In the genomic region with DNA sequence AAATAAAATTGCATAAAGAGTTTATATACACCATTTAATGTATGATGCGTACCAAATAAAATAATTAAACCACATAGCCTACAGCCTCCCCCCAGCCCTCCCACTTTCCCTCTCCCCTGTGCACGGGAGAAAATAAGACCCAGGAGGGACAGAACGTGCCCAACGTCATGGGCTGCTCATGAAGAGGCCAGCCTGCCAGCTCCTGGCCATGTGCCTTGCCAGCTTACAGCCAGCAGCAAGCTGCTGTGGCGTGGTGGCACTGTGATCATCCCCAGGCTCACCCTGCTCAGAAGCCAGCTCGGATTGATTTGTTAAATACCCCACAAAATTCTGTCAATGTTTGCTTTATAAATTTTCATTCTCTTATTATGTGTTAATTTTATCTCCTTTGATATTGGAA, we compare ENCODE assay signal across 25 cellular contexts. TPM values are rescaled to one million over a fixed set of nuclear protein-coding genes. Genes with fewer than 3 reads are reported as not detected.
"Had no signal": no experiment of that assay in that cellular context is flagged by ENCODE, and none has a peak within 500 bp of the region (broad histone marks: within the 10 kb centered on the region; RNA-seq: fewer than 3 reads in every experiment).

No MANE protein-coding gene starts in this region.

- H3K36me3 ChIP-seq: breast epithelium, Peyer's patch had no signal

- DNase-seq: activated CD4-positive, alpha-beta T cell treated with anti-CD3 and anti-CD28 coated beads for 48 hours; activated CD4-positive, alpha-beta T cell treated with anti-CD3 and anti-CD28 coated beads, Interleukin-2, amount 50 U/mL, for 48 hours; activated CD8-positive, alpha-beta memory T cell treated with anti-CD3 and anti-CD28 coated beads, Interleukin-2, amount 10 ng/mL, durations not matched to agents 7 days and 5 days; activated effector memory CD4-positive, alpha-beta T cell treated with Interleukin-2 at 50 U/mL for 16 hours; activated naive CD4-positive, alpha-beta T cell; activated T-cell treated with anti-CD3 and anti-CD28 coated beads, Interleukin-2, amount 50 U/mL, for 24 hours; aorta; central memory CD4-positive, alpha-beta T cell; Karpas-422; MM.1S; NCI-H2029 treated with DMSO at 0.1 percent for 48 hours; NCI-H345; NCI-H510A treated with DMSO at 0.1 percent for 48 hours; NCI-H69; NK-92 treated with Interleukin-12 subunit alpha and Interleukin-12 subunit beta, amount 100 ng/mL, for 24 hours; Peyer's patch; SHP77 treated with DMSO at 0.1 percent for 48 hours had no signal

- H3K27ac ChIP-seq: breast epithelium, Peyer's patch, RWPE1 had no signal

- H3K27me3 ChIP-seq: Peyer's patch had no signal

- H3K4me3 ChIP-seq: breast epithelium, K562, Peyer's patch had no signal

- ATAC-seq: activated CD4-positive, CD25-positive, alpha-beta regulatory T cell treated with anti-CD3 and anti-CD28 coated beads, Interleukin-2, amount 50 U/mL, for 24 hours; activated CD8-positive, alpha-beta memory T cell treated with anti-CD3 and anti-CD28 coated beads, Interleukin-2, amount 10 ng/mL, durations not matched to agents 7 days and 5 days; K562 had no signal

- H3K4me1 Mint-ChIP-seq: activated CD8-positive, alpha-beta memory T cell treated with anti-CD3 and anti-CD28 coated beads, Interleukin-2, amount 10 ng/mL, durations not matched to agents 7 days and 5 days; activated naive CD4-positive, alpha-beta T cell treated with anti-CD3 and anti-CD28 coated beads, Interleukin-2, amount 50 U/mL, for 24 hours had no signal

- H3K4me3 Mint-ChIP-seq: activated CD8-positive, alpha-beta memory T cell treated with anti-CD3 and anti-CD28 coated beads, Interleukin-2, amount 10 ng/mL, durations not matched to agents 7 days and 5 days; activated naive CD4-positive, alpha-beta T cell treated with anti-CD3 and anti-CD28 coated beads, Interleukin-2, amount 50 U/mL, for 24 hours; activated T-cell treated with anti-CD3 and anti-CD28 coated beads, Interleukin-2, amount 50 U/mL, for 24 hours; activated T-helper 1 cell treated with anti-CD3 and anti-CD28 coated beads, Interleukin-12 subunit alpha, Interleukin-12 subunit beta, Interleukin-2, Interleukin-4 antibody, amounts not matched to agents 30 ng/mL and 10 ng/mL and 1 ng/mL, durations not matched to agents 14 hours and 24 hours and 36 hours; T-helper 1 cell treated with Interleukin-12 subunit alpha and Interleukin-12 subunit beta and Interleukin-4 antibody, amounts not matched to agents 30 μg/mL and 1 μg/mL, for 36 hours had no signal

- H3K4me1 ChIP-seq: breast epithelium, Peyer's patch had no signal

- H3K9me3 ChIP-seq: Peyer's patch had no signal

- FAIRE-seq: K562 had no signal

- H3K36me3 Mint-ChIP-seq: activated CD8-positive, alpha-beta memory T cell treated with anti-CD3 and anti-CD28 coated beads, Interleukin-2, amount 10 ng/mL, durations not matched to agents 7 days and 5 days; activated naive CD4-positive, alpha-beta T cell treated with anti-CD3 and anti-CD28 coated beads, Interleukin-2, amount 50 U/mL, for 24 hours had no signal

- H3K27ac Mint-ChIP-seq: activated CD8-positive, alpha-beta memory T cell treated with anti-CD3 and anti-CD28 coated beads, Interleukin-2, amount 10 ng/mL, durations not matched to agents 7 days and 5 days; activated naive CD4-positive, alpha-beta T cell treated with anti-CD3 and anti-CD28 coated beads, Interleukin-2, amount 50 U/mL, for 24 hours; activated T-cell treated with anti-CD3 and anti-CD28 coated beads, Interleukin-2, amount 50 U/mL, for 24 hours; activated T-helper 1 cell treated with anti-CD3 and anti-CD28 coated beads, Interleukin-12 subunit alpha, Interleukin-12 subunit beta, Interleukin-2, Interleukin-4 antibody, amounts not matched to agents 30 ng/mL and 10 ng/mL and 1 ng/mL, durations not matched to agents 14 hours and 24 hours and 36 hours; T-helper 1 cell treated with Interleukin-12 subunit alpha and Interleukin-12 subunit beta and Interleukin-4 antibody, amounts not matched to agents 30 μg/mL and 1 μg/mL, for 36 hours had no signal

RNA-seq across cellular contexts. Expression of gene GPR148, which starts 7.6 kb away (rescaled TPM):
- total RNA-seq: activated CD8-positive, alpha-beta memory T cell treated with anti-CD3 and anti-CD28 coated beads, Interleukin-2, amount 10 ng/mL, durations not matched to agents 7 days and 5 days; activated T-helper 1 cell treated with anti-CD3 and anti-CD28 coated beads, Interleukin-12 subunit alpha, Interleukin-12 subunit beta, Interleukin-2, Interleukin-4 antibody, amounts not matched to agents 30 ng/mL and 10 ng/mL and 1 ng/mL, durations not matched to agents 14 hours and 24 hours and 36 hours; aorta; breast epithelium; K562; Peyer's patch; SK-MEL-5 had no signal
- polyA plus RNA-seq: aorta, K562 had no signal

RNA-seq across cellular contexts. Expression of gene AMER3, which starts 18.9 kb away (rescaled TPM):
- total RNA-seq: activated CD8-positive, alpha-beta memory T cell treated with anti-CD3 and anti-CD28 coated beads, Interleukin-2, amount 10 ng/mL, durations not matched to agents 7 days and 5 days; activated T-helper 1 cell treated with anti-CD3 and anti-CD28 coated beads, Interleukin-12 subunit alpha, Interleukin-12 subunit beta, Interleukin-2, Interleukin-4 antibody, amounts not matched to agents 30 ng/mL and 10 ng/mL and 1 ng/mL, durations not matched to agents 14 hours and 24 hours and 36 hours; aorta; breast epithelium; K562; SK-MEL-5 had no signal
- polyA plus RNA-seq: aorta, K562 had no signal
